8 cellular contexts compared by ENCODE assay signal in the genomic region with DNA sequence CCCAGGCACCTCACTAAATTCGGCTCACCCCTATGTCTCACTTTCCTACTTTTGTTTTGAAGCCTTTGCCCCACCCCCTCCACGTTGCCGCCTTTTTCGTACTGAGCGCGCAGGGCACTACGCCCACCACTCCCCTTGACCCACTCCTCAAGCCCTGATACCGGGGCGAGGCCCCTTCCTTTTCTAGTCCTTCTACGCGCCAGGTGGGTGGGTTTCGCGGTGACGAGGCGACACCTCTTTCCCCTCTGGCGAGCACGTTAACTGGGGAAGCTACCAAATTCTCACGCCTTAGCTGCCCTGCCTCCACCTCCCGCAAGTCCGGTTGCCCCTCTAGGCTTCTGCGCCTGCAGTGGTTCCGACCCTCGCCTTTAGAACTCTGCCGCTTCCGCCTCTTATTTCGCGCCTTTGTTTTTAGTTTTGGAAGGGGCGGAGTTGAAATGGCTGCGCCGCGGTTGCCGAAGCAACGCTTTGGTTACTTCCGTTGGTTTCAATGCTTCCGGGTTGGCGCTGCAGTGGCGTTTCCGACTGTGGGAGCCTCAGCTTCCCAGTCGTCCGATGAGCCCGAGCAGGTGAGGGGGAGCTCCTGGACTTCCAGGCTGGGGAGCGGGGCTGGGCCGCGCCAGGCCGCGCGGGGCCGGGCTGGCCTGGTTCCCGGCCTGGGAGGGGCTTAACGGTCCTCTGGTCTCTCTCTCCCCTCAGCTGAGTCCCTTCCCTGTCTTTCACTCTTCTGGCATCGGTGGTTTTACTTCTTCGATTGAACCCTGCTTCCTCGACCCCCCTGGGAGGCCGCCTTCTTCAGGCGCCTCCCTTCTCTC. TPM values are rescaled to one million over a fixed set of nuclear protein-coding genes. Genes with fewer than 3 reads are reported as not detected.
DNase-seq lines count a peak whose midpoint lies in the region; ATAC-seq and TF ChIP-seq lines count a peak whose summit lies in the region.

A gene with protein sequence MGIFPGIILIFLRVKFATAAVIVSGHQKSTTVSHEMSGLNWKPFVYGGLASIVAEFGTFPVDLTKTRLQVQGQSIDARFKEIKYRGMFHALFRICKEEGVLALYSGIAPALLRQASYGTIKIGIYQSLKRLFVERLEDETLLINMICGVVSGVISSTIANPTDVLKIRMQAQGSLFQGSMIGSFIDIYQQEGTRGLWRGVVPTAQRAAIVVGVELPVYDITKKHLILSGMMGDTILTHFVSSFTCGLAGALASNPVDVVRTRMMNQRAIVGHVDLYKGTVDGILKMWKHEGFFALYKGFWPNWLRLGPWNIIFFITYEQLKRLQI (plus strand): TSS at position 512 of the 815 bp plus-strand sequence. CDS start 360 bp downstream, outside the sequence.

- peak within 1 kb of the TSS; percentile 84 for H3K4me2 ChIP-seq in OCI-LY7 (ENCODE audit: low read length)

- DNase-seq in DMS 273 treated with DMSO at 0.1 percent for 48 hours (lab: John Stamatoyannopoulos, UW) (peak; percentile 55), OCI-LY7 (ENCODE audit: low spot score) (peak; percentile 85), epithelial cell of esophagus (ENCODE audit: low read depth) (peak; percentile 75), mucosa of gallbladder (ENCODE audit: low spot score) (peak; percentile 76)
- DNase-seq in activated CD8-positive, alpha-beta memory T cell treated with anti-CD3 and anti-CD28 coated beads, Interleukin-2, amount 50 U/mL, for 48 hours: peak; percentile 77
- peak; percentile 74 for DNase-seq in stimulated activated CD8-positive, alpha-beta memory T cell treated with anti-CD3 and anti-CD28 coated beads, Interleukin-4, amount 100 ng/mL, for 48 hours

- peak within 1 kb of the TSS; percentile 63 for H3K27ac ChIP-seq in HUES64 (ENCODE audit: low read depth, low read length)
- peak within 1 kb of the TSS; percentile 51 for H3K27ac ChIP-seq in OCI-LY7 (ENCODE audit: low read depth, low read length, poor library complexity, severe bottlenecking)

- ATAC-seq in GM21515 (IDR thresholded peaks at IDR 0.05; ENCODE audit: unreplicated experiment): peak; percentile 99

- no TSS peak for BruUV-seq in OCI-LY7 (replicated peaks; lab: Mats Ljungman, UMichigan)

- H3K9ac ChIP-seq in HUES64 (ENCODE audit: low read depth, low read length): peak within 1 kb of the TSS; percentile 79

- TF ChIP-seq CTCF in OCI-LY7 (conservative IDR thresholded peaks at IDR 0.05; ENCODE audit: low read length) (no peak), epithelial cell of esophagus (IDR thresholded peaks at IDR 0.05; ENCODE audit: insufficient read depth, low read depth, low read length, missing control alignments) (no peak)

- no peaks in the 10 kb centered on the region for H3K27me3 ChIP-seq in HUES64 (ENCODE audit: insufficient read depth, low read length)

- POLR2A ChIA-PET in OCI-LY7 (lab: Charles Lee): interaction anchor here (0.5 to 1.6 kb wide), 6 partner anchors 9 to 563 kb away, joined by 3 to 7 read pairs (median 4); partner anchors contain the start of gene ENOX2

- no peaks in the 10 kb centered on the region for H3K9me2 ChIP-seq in OCI-LY7 (ENCODE audit: insufficient read depth, low read length)

- intact Hi-C loops in OCI-LY7 (cut with micrococcal nuclease; ENCODE audit: unreplicated experiment): loop anchor here (2.0 kb wide), 1 partner anchor 563 kb away; the partner anchor contains the start of gene ENOX2

- H3K4me3 ChIP-seq in HUES64 (ENCODE audit: low read length): peak within 1 kb of the TSS; percentile 70
- H3K4me3 ChIP-seq in OCI-LY7 (ENCODE audit: low read depth, low read length, poor library complexity, severe bottlenecking): peak within 1 kb of the TSS; percentile 72
- peak within 1 kb of the TSS; percentile 75 for H3K4me3 ChIP-seq in epithelial cell of esophagus (ENCODE audit: low read length)

- H4K20me1 ChIP-seq in OCI-LY7 (ENCODE audit: insufficient read depth, low read length): no peaks in the 10 kb centered on the region

- peak within 1 kb of the TSS; percentile 56; the same call in 1 of the 2 replicates for H2AFZ ChIP-seq in OCI-LY7 (ENCODE audit: low read length)

- H3K36me3 ChIP-seq in HUES64 (ENCODE audit: insufficient read depth, low read length) (no peaks in the 10 kb centered on the region), OCI-LY7 (ENCODE audit: insufficient read depth, low read length) (no peaks in the 10 kb centered on the region)

- peaks cover 11% of the 10 kb centered on the region for H3K4me1 ChIP-seq in HUES64 (ENCODE audit: insufficient read depth, low read length)
- peaks cover 12% of the 10 kb centered on the region for H3K4me1 ChIP-seq in OCI-LY7 (ENCODE audit: insufficient read depth, low read length, poor library complexity, severe bottlenecking)

- no peaks in the 10 kb centered on the region for H3K9me3 ChIP-seq in HUES64 (ENCODE audit: insufficient read depth, low read depth, low read length)
- H3K9me3 ChIP-seq in OCI-LY7 (ENCODE audit: low read length): no peaks in the 10 kb centered on the region

- CTCF ChIA-PET in OCI-LY7 (lab: Charles Lee; ENCODE audit: unreplicated experiment): no interaction called here

- H3K79me2 ChIP-seq in OCI-LY7 (ENCODE audit: insufficient read depth, low read depth, low read length): no peaks in the 10 kb centered on the region

- WGBS in HUES64: 1% methylated on average over 55 of the region's 55 CpGs

RNA-seq across cellular contexts. Expression of the gene that starts here (rescaled TPM):
- 12.8 TPM for polyA plus RNA-seq in HUES64 (2013, experiment 1 of 2)
- polyA plus RNA-seq in HUES64 (2013, experiment 2 of 2): 13.6 TPM
- total RNA-seq in OCI-LY7 (2014; rRNA removed; shearing (Covaris generic)): 12.6 and 12.9 TPM in 2 replicates
- total RNA-seq in OCI-LY7 (2022): 16.4 and 19.5 TPM in 2 replicates
- 10.6 TPM for total RNA-seq in mucosa of gallbladder

Comparison
In these comparisons a context has a peak if more than half of its experiments do, and no peak if none do; other contexts are left out.
1. Peak in every context shown above with its lines: DNase-seq, ATAC-seq, H3K4me3 ChIP-seq and H3K27ac ChIP-seq.